Comparison of ENCODE assay signal across 1 cellular context in genomic region chr10:14838582-14839304, GRCh38.
TF ChIP-seq lines count a peak whose summit lies in the region.

No MANE protein-coding gene starts in this region.

TF ChIP-seq in K562, 482 proteins besides CTCF, POLR2A, EP300 and RAD21 (continued from another document):
- TF ChIP-seq HMGXB4 (CRISPR knock-in tag; IDR thresholded peaks at IDR 0.05) (0 out of 2 replicates have a peak, but pooled peaks have one; percentile 24), ZBTB1 (CRISPR knock-in tag; IDR thresholded peaks at IDR 0.05; ENCODE audit: borderline replicate concordance, low read depth) (0 out of 2 replicates have a peak, but pooled peaks have one; percentile 72), ZNF318 (IDR thresholded peaks at IDR 0.05; ENCODE audit: borderline replicate concordance in 1 of 2, low read depth in 1 of 2) (no peak), ZNF511 (CRISPR knock-in tag; IDR thresholded peaks at IDR 0.05) (no peak; the same call in 1 of the 2 replicates), RFX7 (CRISPR knock-in tag; IDR thresholded peaks at IDR 0.05) (no peak), E2F1 (CRISPR knock-in tag; IDR thresholded peaks at IDR 0.05) (no peak), ZNF354B (CRISPR knock-in tag; IDR thresholded peaks at IDR 0.05) (no peak), HNRNPLL (IDR thresholded peaks at IDR 0.05; ENCODE audit: low read depth, low read length, poor library complexity, severe bottlenecking) (peak; percentile 6), CHAMP1 (IDR thresholded peaks at IDR 0.05) (no peak), MAX (CRISPR knock-in tag; IDR thresholded peaks at IDR 0.05) (0 out of 2 replicates have a peak, but pooled peaks have one; percentile 0), MAZ (CRISPR knock-in tag; conservative IDR thresholded peaks at IDR 0.05 in 1 of 2, IDR thresholded peaks at IDR 0.05 in 1 of 2) (peak in 1 of 2 experiments; percentile 4; a peak in 1 of 4 replicates), GTF2B (IDR thresholded peaks at IDR 0.05; ENCODE audit: extremely low read depth, insufficient read length) (no peak), PHF8 (IDR thresholded peaks at IDR 0.05; ENCODE audit: borderline replicate concordance, low read length) (no peak), ZNF584 (CRISPR knock-in tag; IDR thresholded peaks at IDR 0.05; ENCODE audit: low read depth) (no peak), GATAD2B (IDR thresholded peaks at IDR 0.05; ENCODE audit: borderline replicate concordance) (no peak), ARID2 (IDR thresholded peaks at IDR 0.05) (no peak), HINFP (tag; conservative IDR thresholded peaks at IDR 0.05; ENCODE audit: low read depth) (no peak), ZBTB49 (CRISPR knock-in tag; IDR thresholded peaks at IDR 0.05; ENCODE audit: borderline replicate concordance) (no peak), ZNF134 (CRISPR knock-in tag; conservative IDR thresholded peaks at IDR 0.05) (no peak), TFAP4 (CRISPR knock-in tag; IDR thresholded peaks at IDR 0.05; ENCODE audit: borderline replicate concordance) (peak; percentile 7; the same call in 1 of the 2 replicates), PPARD (CRISPR knock-in tag; IDR thresholded peaks at IDR 0.05) (no peak)
TF ChIP-seq in K562: peak in this region for 18.
